Comparison of ENCODE assay signal across 8 cellular contexts in the genomic region with DNA sequence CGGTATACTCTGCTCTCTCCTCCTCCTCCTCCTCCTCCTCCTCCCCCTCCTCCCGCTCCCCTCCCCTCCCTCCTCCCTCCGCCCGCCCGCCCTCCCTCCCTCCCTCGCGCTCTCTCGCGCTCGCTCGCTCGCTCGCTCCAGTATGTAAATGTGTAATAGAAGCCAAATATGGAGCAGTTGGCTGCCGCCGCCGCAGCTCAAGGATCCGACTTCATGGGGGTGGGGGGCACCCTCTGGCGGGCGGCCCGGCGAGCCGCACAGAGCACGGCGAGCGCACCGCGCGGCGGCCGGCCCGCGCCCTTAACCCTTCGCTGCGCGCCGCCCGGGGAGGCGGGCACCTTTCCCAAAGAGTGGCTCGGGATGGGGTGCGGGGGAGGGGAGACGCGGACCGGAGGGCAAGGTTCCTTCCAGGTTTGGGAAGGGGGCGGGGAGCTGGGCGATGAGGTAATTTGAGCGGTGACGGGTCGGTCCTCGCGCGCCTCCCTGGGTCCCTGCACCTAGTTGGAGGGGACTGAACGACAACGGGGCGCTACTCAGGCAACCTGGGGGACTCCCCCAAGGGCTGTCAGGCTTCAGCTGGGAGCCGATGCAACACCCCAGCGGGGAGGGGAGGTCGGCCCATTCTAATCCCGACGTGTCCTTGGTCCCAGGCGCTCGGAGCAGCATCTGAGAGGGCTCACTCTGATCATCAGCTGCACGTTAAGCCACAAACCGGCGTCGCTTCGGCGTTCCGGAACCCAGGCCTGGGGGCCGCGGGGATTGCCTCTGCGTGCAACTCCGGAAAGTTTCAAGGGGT. TPM values are rescaled to one million over a fixed set of nuclear protein-coding genes. Genes with fewer than 3 reads are reported as not detected.
DNase-seq lines count a peak whose midpoint lies in the region; ATAC-seq, FAIRE-seq and TF ChIP-seq lines count a peak whose summit lies in the region.

No MANE protein-coding gene starts in this region.

- H3K4me1 Mint-ChIP-seq in activated CD4-positive, alpha-beta memory T cell treated with anti-CD3 and anti-CD28 coated beads for 36 hours (ENCODE audit: low read depth) = peaks cover 59% of the 10 kb centered on the region

- peak overlapping the region; percentile 87 to 95 for H3K9ac ChIP-seq in duodenal mucosa (ENCODE audit: low read depth in 1 of 2, low read length in 2 of 2)

- H3K4me1 ChIP-seq in A549 = peaks cover 59% of the 10 kb centered on the region
- peaks cover 19 to 33% of the 10 kb centered on the region in 2 donors for H3K4me1 ChIP-seq in duodenal mucosa (ENCODE audit: control insufficient read depth in 1 of 2, insufficient read depth in 2 of 2, low read length in 2 of 2)
- H3K4me1 ChIP-seq in lung (ENCODE audit: control insufficient read depth in 2 of 2, insufficient read depth in 2 of 2, low read length in 2 of 2) = peaks cover 0 to 7% of the 10 kb centered on the region in 2 donors

- peaks cover 7% of the 10 kb centered on the region for H3K36me3 Mint-ChIP-seq in activated CD4-positive, alpha-beta memory T cell treated with anti-CD3 and anti-CD28 coated beads for 36 hours

- CTCF ChIA-PET in A549 (lab: Yijun Ruan, JAX) = interaction anchor here (0.9 to 4.5 kb wide), 23 partner anchors 9 to 428 kb away, joined by 3 to 33 read pairs (median 6); no protein-coding TSS in a partner anchor
- CTCF ChIA-PET in activated CD4-positive, alpha-beta memory T cell treated with anti-CD3 and anti-CD28 coated beads for 36 hours (lab: Charles Lee) = interaction anchor here (0.7 to 5.3 kb wide), 29 partner anchors 9 to 429 kb away, joined by 3 to 62 read pairs (median 5); no protein-coding TSS in a partner anchor

- H3K4me2 ChIP-seq in A549 = peak overlapping the region; percentile 93

- H3K27me3 Mint-ChIP-seq in activated CD4-positive, alpha-beta memory T cell treated with anti-CD3 and anti-CD28 coated beads for 36 hours = no peaks in the 10 kb centered on the region

- peak overlapping the region; percentile 94 for H3K4me3 Mint-ChIP-seq in activated CD4-positive, alpha-beta memory T cell treated with anti-CD3 and anti-CD28 coated beads for 36 hours

- DNase-seq in A549 (ENCODE audit: low read depth in 1 of 2, low spot score in 1 of 2) (peak; percentile 61 to 85), GM18507 (ENCODE audit: extremely low spot score, insufficient read length, low read depth) (no peak), NCI-H460 (ENCODE audit: extremely low read depth, low read depth) (peak; percentile 82), lung (ENCODE audit: low spot score) (peak; percentile 90)
- DNase-seq in activated CD4-positive, alpha-beta memory T cell treated with anti-CD3 and anti-CD28 coated beads for 36 hours = peak; percentile 92
- DNase-seq in stimulated activated CD4-positive, alpha-beta T cell treated with anti-CD3 and anti-CD28 coated beads, TNF-alpha, amount 100 ng/mL, for 24 hours (ENCODE audit: low read depth in 3 of 3) = peak; percentile 62 to 79 (median 64)

- FAIRE-seq in A549 (lab: Jason Lieb, UNC) (no peak), GM18507 (lab: Jason Lieb, UNC) (peak; percentile 78)

- no peaks in the 10 kb centered on the region for H3K9me3 Mint-ChIP-seq in activated CD4-positive, alpha-beta memory T cell treated with anti-CD3 and anti-CD28 coated beads for 36 hours

- intact Hi-C loops in activated CD4-positive, alpha-beta memory T cell treated with anti-CD3 and anti-CD28 coated beads for 36 hours (cut with micrococcal nuclease) = loop anchor here (1.0 to 5.0 kb wide), 18 partner anchors 20 to 1514 kb away; a partner anchor contains a TSS

- no peak for TF ChIP-seq POLR2A in A549 (IDR thresholded peaks at IDR 0.05; ENCODE audit: low read length)

- ATAC-seq in A549 (peak; percentile 68 to 75), HG02973 (IDR thresholded peaks at IDR 0.05; ENCODE audit: unreplicated experiment) (peak; percentile 41), lung (ENCODE audit: insufficient read depth, low FRiP score) (peak; percentile 51)

- TF ChIP-seq EP300 in A549 (IDR thresholded peaks at IDR 0.05) = peak in 1 of 2 experiments; percentile 19; a peak in 1 of 5 replicates

- H3K9me3 ChIP-seq in A549 = no peaks in the 10 kb centered on the region
- H3K9me3 ChIP-seq in duodenal mucosa (ENCODE audit: control insufficient read depth in 1 of 2, low read length in 2 of 2) = no peaks in the 10 kb centered on the region
- H3K9me3 ChIP-seq in lung (ENCODE audit: control insufficient read depth in 2 of 2, insufficient read depth in 1 of 2, low read length in 1 of 2) = no peaks in the 10 kb centered on the region

- TF ChIP-seq RAD21 in A549 (conservative IDR thresholded peaks at IDR 0.05 in 1 of 2, IDR thresholded peaks at IDR 0.05 in 1 of 2) = peak; percentile 24 to 56; a peak in 4 of 5 replicates

- no peaks in the 10 kb centered on the region for H3K27me3 ChIP-seq in duodenal mucosa (ENCODE audit: control insufficient read depth in 1 of 2, insufficient read depth in 2 of 2, low read length in 2 of 2)
- H3K27me3 ChIP-seq in lung (ENCODE audit: control insufficient read depth, insufficient read depth) = no peaks in the 10 kb centered on the region

- TF ChIP-seq CTCF in A549 (IDR thresholded peaks at IDR 0.05) (peak; percentile 33), lung (IDR thresholded peaks at IDR 0.05; ENCODE audit: control extremely low read depth, extremely low read depth) (no peak)

- peak overlapping the region; percentile 93 for H3K27ac Mint-ChIP-seq in activated CD4-positive, alpha-beta memory T cell treated with anti-CD3 and anti-CD28 coated beads for 36 hours

- H3K27ac ChIP-seq in A549 (peak overlapping the region; percentile 95 to 100), duodenal mucosa (ENCODE audit: low read depth, low read length) (peak overlapping the region; percentile 96), lung (ENCODE audit: low read depth in 1 of 2, low read length in 1 of 2) (peak overlapping the region; percentile 95 to 100)

- POLR2A ChIA-PET in A549 (lab: Yijun Ruan, JAX) = interaction anchor here (0.6 to 2.0 kb wide), 13 partner anchors 9 to 248 kb away, joined by 3 to 10 read pairs (median 4); no protein-coding TSS in a partner anchor
- POLR2A ChIA-PET in activated CD4-positive, alpha-beta memory T cell treated with anti-CD3 and anti-CD28 coated beads for 36 hours (lab: Charles Lee) = interaction anchor here (0.6 to 4.1 kb wide), 32 partner anchors 14 to 443 kb away, joined by 3 to 55 read pairs (median 6); no protein-coding TSS in a partner anchor

- H3K36me3 ChIP-seq in duodenal mucosa (ENCODE audit: control insufficient read depth in 1 of 2, insufficient read depth in 2 of 2, low read length in 2 of 2) (no peaks in the 10 kb centered on the region), lung (ENCODE audit: control insufficient read depth in 2 of 2, insufficient read depth in 2 of 2, low read length in 2 of 2) (no peaks in the 10 kb centered on the region)

- H3K4me3 ChIP-seq in A549 (peak overlapping the region; percentile 95), duodenal mucosa (ENCODE audit: low read depth in 1 of 2, low read length in 2 of 2) (peak overlapping the region; percentile 86 to 92), lung (peak overlapping the region; percentile 82)

- WGBS in A549 (ENCODE audit: missing lambda C conversion rate) = 0% methylated on average over 9 of the region's 72 CpGs
- 0 to 1% methylated on average over 51 to 72 of the region's 72 CpGs for WGBS in lung, 2 donors

TF ChIP-seq in A549, 52 proteins besides CTCF, POLR2A, EP300 and RAD21 (continues in another document):
- TF ChIP-seq KDM1A (IDR thresholded peaks at IDR 0.05; ENCODE audit: low read depth) = no peak
- TF ChIP-seq NR3C1 (IDR thresholded peaks at IDR 0.05) = no peak
- TF ChIP-seq SMC3 (IDR thresholded peaks at IDR 0.05) = peak; percentile 65
- peak; percentile 29; the same call in 1 of the 2 replicates for TF ChIP-seq PHF8 (IDR thresholded peaks at IDR 0.05; ENCODE audit: borderline replicate concordance, low read depth)
- TF ChIP-seq RNF2 (IDR thresholded peaks at IDR 0.05; ENCODE audit: borderline replicate concordance, low read depth) = no peak
- TF ChIP-seq, protein P1, sequence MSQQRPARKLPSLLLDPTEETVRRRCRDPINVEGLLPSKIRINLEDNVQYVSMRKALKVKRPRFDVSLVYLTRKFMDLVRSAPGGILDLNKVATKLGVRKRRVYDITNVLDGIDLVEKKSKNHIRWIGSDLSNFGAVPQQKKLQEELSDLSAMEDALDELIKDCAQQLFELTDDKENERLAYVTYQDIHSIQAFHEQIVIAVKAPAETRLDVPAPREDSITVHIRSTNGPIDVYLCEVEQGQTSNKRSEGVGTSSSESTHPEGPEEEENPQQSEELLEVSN (IDR thresholded peaks at IDR 0.05; ENCODE audit: borderline replicate concordance, low read depth) = 0 out of 2 replicates have a peak, but pooled peaks have one; percentile 36
- no peak for TF ChIP-seq FOSL2 (IDR thresholded peaks at IDR 0.05)
- no peak for TF ChIP-seq FOSL2 (CRISPR knock-in tag; IDR thresholded peaks at IDR 0.05)
- TF ChIP-seq, protein P2, sequence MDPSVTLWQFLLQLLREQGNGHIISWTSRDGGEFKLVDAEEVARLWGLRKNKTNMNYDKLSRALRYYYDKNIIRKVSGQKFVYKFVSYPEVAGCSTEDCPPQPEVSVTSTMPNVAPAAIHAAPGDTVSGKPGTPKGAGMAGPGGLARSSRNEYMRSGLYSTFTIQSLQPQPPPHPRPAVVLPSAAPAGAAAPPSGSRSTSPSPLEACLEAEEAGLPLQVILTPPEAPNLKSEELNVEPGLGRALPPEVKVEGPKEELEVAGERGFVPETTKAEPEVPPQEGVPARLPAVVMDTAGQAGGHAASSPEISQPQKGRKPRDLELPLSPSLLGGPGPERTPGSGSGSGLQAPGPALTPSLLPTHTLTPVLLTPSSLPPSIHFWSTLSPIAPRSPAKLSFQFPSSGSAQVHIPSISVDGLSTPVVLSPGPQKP (IDR thresholded peaks at IDR 0.05; ENCODE audit: low read depth, low read length) = no peak
- no peak for TF ChIP-seq JUNB (IDR thresholded peaks at IDR 0.05)
- TF ChIP-seq CEBPB (IDR thresholded peaks at IDR 0.05) = 0 out of 4 replicates have a peak, but pooled peaks of 1 of the 2 experiments have one; percentile 16
- peak; percentile 16 to 38; a peak in 2 of 5 replicates for TF ChIP-seq JUN (IDR thresholded peaks at IDR 0.05)
- TF ChIP-seq ZC3H11A (IDR thresholded peaks at IDR 0.05) = no peak

RNA-seq across cellular contexts. Expression of a gene that starts 0.4 kb away (rescaled TPM):
- polyA plus RNA-seq in A549 (2011; rRNA removed) (8.3 and 10.5 TPM in 2 replicates), A549 (2017; fragmentation: RNase III; extraction: RNeasy Plus Mini Kit Qiagen cat#74134 plus additional on column Dnase treatment) (2.2 to 3.1 TPM (median 2.9 TPM) in 3 replicates), lung (10 to 100 TPM in 1 of 2 donors, 1 to 10 TPM in 1; 9.7 to 11.6 TPM)
- polyA plus RNA-seq in A549 (2012; cell fraction: cytosol; rRNA removed) = 1.9 and 3.4 TPM in 2 replicates
- 4.3 and 4.5 TPM in 2 replicates for polyA plus RNA-seq in A549 (2012; cell fraction: nucleus; rRNA removed)
- polyA minus RNA-seq in A549 (2011; rRNA and poly(A)+ RNA removed) = 22.8 and 27.3 TPM in 2 replicates
- 16.4 and 20.4 TPM in 2 replicates for total RNA-seq in NCI-H460 (2014; rRNA removed; shearing (Covaris generic))
- 12.7 and 13.4 TPM in 2 replicates for polyA plus RNA-seq in NCI-H460 (2014; cell fraction: nucleus; rRNA removed)
- total RNA-seq in activated CD4-positive, alpha-beta memory T cell treated with anti-CD3 and anti-CD28 coated beads for 36 hours = 10 to 100 TPM; 34.1 to 36.7 TPM
- 100 to 1,000 TPM in 1 of 2 donors, 10 to 100 TPM in 1; 58.2 to 108 TPM for total RNA-seq in lung
